Comparison of ENCODE assay signal across 13 cellular contexts in genomic region chr11:7549681-7550080, GRCh38. TPM values are rescaled to one million over a fixed set of nuclear protein-coding genes. Genes with fewer than 3 reads are reported as not detected.
DNase-seq lines count a peak whose midpoint lies in the region; ATAC-seq and TF ChIP-seq lines count a peak whose summit lies in the region.
"Had no signal": no experiment of that assay in that cellular context is flagged by ENCODE, and none has a peak within 500 bp of the region (broad histone marks: within the 10 kb centered on the region; RNA-seq: fewer than 3 reads in every experiment).

No MANE protein-coding gene starts in this region.

- DNase-seq in MM.1S (peak; percentile 73), T-helper 17 cell (no peak), memory B cell (ENCODE audit: low spot score in 2 of 2) (no peak), kidney glomerular epithelial cell (lab: John Stamatoyannopoulos, UW) (no peak), left colon (no peak)
- DNase-seq: C1 segment of cervical spinal cord; CD4-positive, alpha-beta memory T cell; COR-L47; DMS79 treated with DMSO at 0.1 percent for 48 hours; GF-D8; GM23248; HCEC 1CT had no signal

- H3K36me3 Mint-ChIP-seq in T-helper 17 cell (ENCODE audit: low read depth) (peaks cover 9% of the 10 kb centered on the region), memory B cell (peaks cover 23% of the 10 kb centered on the region)

- peak overlapping the region; percentile 39 for H3K4me2 ChIP-seq in MM.1S (ENCODE audit: low read depth, low read length)

- H3K9me3 ChIP-seq in MM.1S (replicated peaks; ENCODE audit: insufficient read depth, low read length) (no peaks in the 10 kb centered on the region), T-helper 17 cell (ENCODE audit: control insufficient read depth, low read length, poor library complexity, severe bottlenecking) (no peaks in the 10 kb centered on the region)

- H3K4me1 Mint-ChIP-seq in T-helper 17 cell, result peaks cover 29% of the 10 kb centered on the region
- H3K4me1 Mint-ChIP-seq in memory B cell, result peaks cover 28% of the 10 kb centered on the region

- no peak overlapping the region for H3K4me3 Mint-ChIP-seq in T-helper 17 cell
- no peak overlapping the region for H3K4me3 Mint-ChIP-seq in memory B cell

- peaks cover 24% of the 10 kb centered on the region for H3K4me1 ChIP-seq in MM.1S (ENCODE audit: low read length)

- H3K9me3 Mint-ChIP-seq in memory B cell, result no peaks in the 10 kb centered on the region
- H3K9me3 Mint-ChIP-seq: CD4-positive, alpha-beta memory T cell had no signal

- peaks cover 12% of the 10 kb centered on the region for H3F3A ChIP-seq in MM.1S (ENCODE audit: insufficient read depth, low read length)

- H4K20me1 ChIP-seq in MM.1S (ENCODE audit: insufficient read depth, low read length), result no peaks in the 10 kb centered on the region

- H3K4me3 ChIP-seq in MM.1S (ENCODE audit: low read length), result no peak overlapping the region; the same call in 1 of the 2 replicates
- H3K4me3 ChIP-seq: GM23248 had no signal

- no peak for ATAC-seq in T-helper 17 cell
- ATAC-seq in memory B cell (ENCODE audit: low read depth), result no peak
- ATAC-seq in left colon, result no peak
- no peak for ATAC-seq in activated CD4-positive, CD25-positive, alpha-beta regulatory T cell treated with anti-CD3 and anti-CD28 coated beads, Interleukin-2, amount 50 U/mL, for 24 hours

- H3K27ac ChIP-seq in MM.1S (ENCODE audit: low read length), result peak overlapping the region; percentile 53; the same call in 1 of the 2 replicates
- H3K27ac ChIP-seq: GM23248 had no signal

- H3K9me2 ChIP-seq in MM.1S (replicated peaks; ENCODE audit: insufficient read depth, low read length), result no peaks in the 10 kb centered on the region

- no peaks in the 10 kb centered on the region for H3K36me3 ChIP-seq in MM.1S (replicated peaks; ENCODE audit: insufficient read depth, low read length)

- intact Hi-C loops in left colon (cut with DNase I, micrococcal nuclease), result no loop called here

- no peaks in the 10 kb centered on the region for H3K27me3 Mint-ChIP-seq in T-helper 17 cell
- no peaks in the 10 kb centered on the region for H3K27me3 Mint-ChIP-seq in memory B cell
- H3K27me3 Mint-ChIP-seq: CD4-positive, alpha-beta memory T cell had no signal

- no peaks in the 10 kb centered on the region for H3K79me2 ChIP-seq in MM.1S (ENCODE audit: low read length)

- H3K9ac ChIP-seq in MM.1S (ENCODE audit: low read length), result no peak overlapping the region
- H3K9ac ChIP-seq: GM23248 had no signal

- peak overlapping the region; percentile 37 for H3K27ac Mint-ChIP-seq in T-helper 17 cell
- H3K27ac Mint-ChIP-seq in memory B cell, result peak overlapping the region; percentile 40

- H2AFZ ChIP-seq in MM.1S (ENCODE audit: low read length), result no peak overlapping the region
- H2AFZ ChIP-seq: GM23248 had no signal

- TF ChIP-seq CTCF in MM.1S (IDR thresholded peaks at IDR 0.05; ENCODE audit: low read length), result no peak

- no peaks in the 10 kb centered on the region for H3K27me3 ChIP-seq in MM.1S (replicated peaks; ENCODE audit: insufficient read depth, low read length)

RNA-seq across cellular contexts. Expression of gene PPFIBP2, which starts 35.9 kb away (rescaled TPM):
- total RNA-seq in T-helper 17 cell (10 to 100 TPM; 26.2 to 40.6 TPM), left colon (10 to 100 TPM; 63.5 to 81.1 TPM)
